In genomic region chr14:69680297-69680696, GRCh38 we compare ENCODE assay signal across 31 cellular contexts.
DNase-seq lines count a peak whose midpoint lies in the region; ATAC-seq and TF ChIP-seq lines count a peak whose summit lies in the region.
"Had no signal": no experiment of that assay in that cellular context is flagged by ENCODE, and none has a peak within 500 bp of the region (broad histone marks: within the 10 kb centered on the region; RNA-seq: fewer than 3 reads in every experiment).

No MANE protein-coding gene starts in this region.

- H3K4me3 ChIP-seq in BLaER1 (no peak overlapping the region), lower leg skin (ENCODE audit: low read depth, poor library complexity, severe bottlenecking) (no peak overlapping the region), mesenchymal stem cell (ENCODE audit: insufficient read depth in 1 of 2, low read depth in 1 of 2, low read length in 2 of 2) (no peak overlapping the region)
- H3K4me3 ChIP-seq: cardiac muscle cell, coronary artery, GM23338, hepatocyte, PC-9, prostate gland, thyroid gland had no signal

- H3K9ac ChIP-seq in BLaER1 = no peak overlapping the region
- no peak overlapping the region for H3K9ac ChIP-seq in mesenchymal stem cell (ENCODE audit: low read length)

- no peak overlapping the region for H3K14ac ChIP-seq in mesenchymal stem cell (ENCODE audit: low read length in 2 of 2)

- H2BK5ac ChIP-seq in mesenchymal stem cell (ENCODE audit: low read depth, low read length, poor library complexity, severe bottlenecking) = no peak overlapping the region

- TF ChIP-seq POLR2A in lower leg skin (IDR thresholded peaks at IDR 0.05) = no peak

- no peak overlapping the region for H4K8ac ChIP-seq in mesenchymal stem cell (ENCODE audit: low read length)

- H3K27me3 ChIP-seq in BLaER1 = no peaks in the 10 kb centered on the region
- H3K27me3 ChIP-seq in mesenchymal stem cell (ENCODE audit: control insufficient read depth in 1 of 2, insufficient read depth in 1 of 2, low read length in 2 of 2) = no peaks in the 10 kb centered on the region
- H3K27me3 ChIP-seq: cardiac muscle cell, hepatocyte, thyroid gland had no signal

- no peaks in the 10 kb centered on the region; the same call in 1 of the 2 replicates for H4K20me1 ChIP-seq in BLaER1

- H3K79me1 ChIP-seq in mesenchymal stem cell (replicated peaks; ENCODE audit: low read length, poor library complexity, severe bottlenecking) = peaks cover 47% of the 10 kb centered on the region

- H2AK5ac ChIP-seq in mesenchymal stem cell (ENCODE audit: low read length, severe bottlenecking) = no peak overlapping the region

- DNase-seq in T-helper 2 cell treated with Interferon-gamma antibody and Interleukin-4, amounts not matched to agents 5 μg/mL and 100 μg/mL, for 36 hours (ENCODE audit: low spot score) = no peak
- DNase-seq in T-helper 2 cell = no peak
- no peak for DNase-seq in activated naive CD8-positive, alpha-beta T cell treated with anti-CD3 and anti-CD28 coated beads, Interleukin-2, amount 50 U/mL, for 24 hours
- DNase-seq in lower leg skin (ENCODE audit: low spot score in 2 of 2) = no peak
- no peak for DNase-seq in activated T-helper 2 cell treated with anti-CD3 and anti-CD28 coated beads, Interferon-gamma antibody, Interleukin-2, Interleukin-4, amounts not matched to agents 10 μg/mL and 5 μg/mL and 100 μg/mL, durations not matched to agents 14 hours and 24 hours and 36 hours (ENCODE audit: low spot score)
- DNase-seq in mesenchymal stem cell = no peak
- DNase-seq: 8988T; activated CD4-positive, alpha-beta T cell treated with anti-CD3 and anti-CD28 coated beads, Interleukin-2, amount 50 U/mL, for 48 hours; activated naive CD4-positive, alpha-beta T cell; aorta; CD8-positive, alpha-beta memory T cell; DMS 273 treated with DMSO at 0.1 percent for 48 hours; effector memory CD8-positive, alpha-beta T cell; left cardiac atrium; mammary epithelial cell; NCI-H1694; NCI-H510A; PC-9; Right ventricle myocardium superior; stimulated activated naive CD8-positive, alpha-beta T cell treated with anti-CD3 and anti-CD28 coated beads, Interleukin-15, Interleukin-2, amounts not matched to agents 100 U/mL and 50 U/mL, for 24 hours; thyroid gland had no signal

- H2BK12ac ChIP-seq in mesenchymal stem cell (ENCODE audit: low read length in 2 of 2) = no peak overlapping the region

- no peak overlapping the region for H4K91ac ChIP-seq in mesenchymal stem cell (ENCODE audit: low read length)

- H3K4me1 ChIP-seq in BLaER1 (peaks cover 64% of the 10 kb centered on the region), mesenchymal stem cell (ENCODE audit: control insufficient read depth, insufficient read depth, low read depth, low read length) (peaks cover 4% of the 10 kb centered on the region)

- H3K36me3 ChIP-seq in BLaER1 = peaks cover 31% of the 10 kb centered on the region
- H3K36me3 ChIP-seq in mesenchymal stem cell (ENCODE audit: control insufficient read depth in 1 of 2, insufficient read depth in 2 of 2, low read depth in 1 of 2, low read length in 2 of 2) = no peaks in the 10 kb centered on the region
- H3K36me3 ChIP-seq: cardiac muscle cell, prostate gland, thyroid gland had no signal

- H3K4me1 Mint-ChIP-seq in T-helper 2 cell treated with Interferon-gamma antibody and Interleukin-4, amounts not matched to agents 5 μg/mL and 100 μg/mL, for 36 hours (ENCODE audit: low read depth) = peaks cover 66% of the 10 kb centered on the region
- peaks cover 77% of the 10 kb centered on the region for H3K4me1 Mint-ChIP-seq in activated naive CD8-positive, alpha-beta T cell treated with anti-CD3 and anti-CD28 coated beads, Interleukin-2, amount 50 U/mL, for 24 hours
- peaks cover 64% of the 10 kb centered on the region for H3K4me1 Mint-ChIP-seq in nephron
- H3K4me1 Mint-ChIP-seq in activated T-helper 2 cell treated with anti-CD3 and anti-CD28 coated beads, Interferon-gamma antibody, Interleukin-2, Interleukin-4, amounts not matched to agents 10 μg/mL and 5 μg/mL and 100 μg/mL, durations not matched to agents 14 hours and 24 hours and 36 hours (ENCODE audit: low read depth) = peaks cover 67% of the 10 kb centered on the region

- no peak overlapping the region for H3K23ac ChIP-seq in mesenchymal stem cell (ENCODE audit: low read length in 2 of 2)

- H2BK120ac ChIP-seq in mesenchymal stem cell (ENCODE audit: low read depth, low read length) = no peak overlapping the region

- no peak overlapping the region for H3K27ac ChIP-seq in BLaER1
- H3K27ac ChIP-seq in mesenchymal stem cell (ENCODE audit: low read length, poor library complexity, severe bottlenecking) = no peak overlapping the region
- H3K27ac ChIP-seq: cardiac muscle cell, coronary artery, hepatocyte, PC-9, prostate gland, thyroid gland had no signal

- H3K18ac ChIP-seq in mesenchymal stem cell (ENCODE audit: low read depth in 1 of 2, low read length in 2 of 2) = no peak overlapping the region

- H3K9me3 ChIP-seq in BLaER1 (peaks cover 11% of the 10 kb centered on the region; the same call in 1 of the 2 replicates), mesenchymal stem cell (ENCODE audit: control insufficient read depth, low read length) (no peaks in the 10 kb centered on the region)
- H3K9me3 ChIP-seq: prostate gland, thyroid gland had no signal

- no peak overlapping the region for H2BK15ac ChIP-seq in mesenchymal stem cell (ENCODE audit: low read depth, poor library complexity, severe bottlenecking)

- H3K36me3 Mint-ChIP-seq in T-helper 2 cell treated with Interferon-gamma antibody and Interleukin-4, amounts not matched to agents 5 μg/mL and 100 μg/mL, for 36 hours (ENCODE audit: low read depth) = peaks cover 20% of the 10 kb centered on the region
- peaks cover 14% of the 10 kb centered on the region for H3K36me3 Mint-ChIP-seq in activated naive CD8-positive, alpha-beta T cell treated with anti-CD3 and anti-CD28 coated beads, Interleukin-2, amount 50 U/mL, for 24 hours (ENCODE audit: low read depth)
- peaks cover 3% of the 10 kb centered on the region for H3K36me3 Mint-ChIP-seq in nephron (ENCODE audit: low read depth)
- peaks cover 30% of the 10 kb centered on the region for H3K36me3 Mint-ChIP-seq in activated T-helper 2 cell treated with anti-CD3 and anti-CD28 coated beads, Interferon-gamma antibody, Interleukin-2, Interleukin-4, amounts not matched to agents 10 μg/mL and 5 μg/mL and 100 μg/mL, durations not matched to agents 14 hours and 24 hours and 36 hours (ENCODE audit: low read depth)
- H3K36me3 Mint-ChIP-seq: WTC11 had no signal

- no peak for ATAC-seq in activated naive CD8-positive, alpha-beta T cell treated with anti-CD3 and anti-CD28 coated beads, Interleukin-2, amount 50 U/mL, for 24 hours
- ATAC-seq: effector memory CD8-positive, alpha-beta T cell; GM23338; HepG2; left cardiac atrium; sciatic nerve; stimulated activated naive CD8-positive, alpha-beta T cell treated with anti-CD3 and anti-CD28 coated beads, Interleukin-15, Interleukin-2, amounts not matched to agents 100 U/mL and 50 U/mL, for 24 hours; WTC11 had no signal

- H3K4me3 Mint-ChIP-seq in T-helper 2 cell treated with Interferon-gamma antibody and Interleukin-4, amounts not matched to agents 5 μg/mL and 100 μg/mL, for 36 hours = no peak overlapping the region
- H3K4me3 Mint-ChIP-seq in activated naive CD8-positive, alpha-beta T cell treated with anti-CD3 and anti-CD28 coated beads, Interleukin-2, amount 50 U/mL, for 24 hours = no peak overlapping the region
- no peak overlapping the region for H3K4me3 Mint-ChIP-seq in nephron
- H3K4me3 Mint-ChIP-seq in activated T-helper 2 cell treated with anti-CD3 and anti-CD28 coated beads, Interferon-gamma antibody, Interleukin-2, Interleukin-4, amounts not matched to agents 10 μg/mL and 5 μg/mL and 100 μg/mL, durations not matched to agents 14 hours and 24 hours and 36 hours (ENCODE audit: low read depth) = no peak overlapping the region
- H3K4me3 Mint-ChIP-seq: CD8-positive, alpha-beta memory T cell; effector memory CD8-positive, alpha-beta T cell; GM23338; WTC11 had no signal

- WGBS in lower leg skin, 2 donors = 72 to 78% methylated on average over 1 of the region's 1 CpG
- WGBS in mesenchymal stem cell = 81% methylated on average over 1 of the region's 1 CpG

- no peak overlapping the region for H3K4ac ChIP-seq in mesenchymal stem cell (ENCODE audit: low read depth in 1 of 2, low read length in 2 of 2)

- H3K27ac Mint-ChIP-seq in T-helper 2 cell treated with Interferon-gamma antibody and Interleukin-4, amounts not matched to agents 5 μg/mL and 100 μg/mL, for 36 hours = peak overlapping the region; percentile 74
- H3K27ac Mint-ChIP-seq in activated naive CD8-positive, alpha-beta T cell treated with anti-CD3 and anti-CD28 coated beads, Interleukin-2, amount 50 U/mL, for 24 hours = peak overlapping the region; percentile 7
- H3K27ac Mint-ChIP-seq in nephron = peak overlapping the region in 2 of 3 experiments; percentile 42 to 43
- H3K27ac Mint-ChIP-seq in activated T-helper 2 cell treated with anti-CD3 and anti-CD28 coated beads, Interferon-gamma antibody, Interleukin-2, Interleukin-4, amounts not matched to agents 10 μg/mL and 5 μg/mL and 100 μg/mL, durations not matched to agents 14 hours and 24 hours and 36 hours = no peak overlapping the region
- H3K27ac Mint-ChIP-seq: GM23338, WTC11 had no signal

- no peaks in the 10 kb centered on the region for H3K27me3 Mint-ChIP-seq in T-helper 2 cell treated with Interferon-gamma antibody and Interleukin-4, amounts not matched to agents 5 μg/mL and 100 μg/mL, for 36 hours (ENCODE audit: low read depth)
- no peaks in the 10 kb centered on the region for H3K27me3 Mint-ChIP-seq in activated naive CD8-positive, alpha-beta T cell treated with anti-CD3 and anti-CD28 coated beads, Interleukin-2, amount 50 U/mL, for 24 hours
- peaks cover 3% of the 10 kb centered on the region for H3K27me3 Mint-ChIP-seq in nephron (ENCODE audit: low read depth)
- no peaks in the 10 kb centered on the region for H3K27me3 Mint-ChIP-seq in activated T-helper 2 cell treated with anti-CD3 and anti-CD28 coated beads, Interferon-gamma antibody, Interleukin-2, Interleukin-4, amounts not matched to agents 10 μg/mL and 5 μg/mL and 100 μg/mL, durations not matched to agents 14 hours and 24 hours and 36 hours (ENCODE audit: low read depth)
- H3K27me3 Mint-ChIP-seq: CD8-positive, alpha-beta memory T cell; effector memory CD8-positive, alpha-beta T cell had no signal

- no peak overlapping the region for H2AFZ ChIP-seq in mesenchymal stem cell (ENCODE audit: low read depth, low read length)
- H2AFZ ChIP-seq: GM23338, hepatocyte, PC-9 had no signal

- no peaks in the 10 kb centered on the region for H3K9me3 Mint-ChIP-seq in T-helper 2 cell treated with Interferon-gamma antibody and Interleukin-4, amounts not matched to agents 5 μg/mL and 100 μg/mL, for 36 hours
- H3K9me3 Mint-ChIP-seq in activated naive CD8-positive, alpha-beta T cell treated with anti-CD3 and anti-CD28 coated beads, Interleukin-2, amount 50 U/mL, for 24 hours = no peaks in the 10 kb centered on the region
- no peaks in the 10 kb centered on the region for H3K9me3 Mint-ChIP-seq in nephron
- no peaks in the 10 kb centered on the region for H3K9me3 Mint-ChIP-seq in activated T-helper 2 cell treated with anti-CD3 and anti-CD28 coated beads, Interferon-gamma antibody, Interleukin-2, Interleukin-4, amounts not matched to agents 10 μg/mL and 5 μg/mL and 100 μg/mL, durations not matched to agents 14 hours and 24 hours and 36 hours
- H3K9me3 Mint-ChIP-seq: CD8-positive, alpha-beta memory T cell; effector memory CD8-positive, alpha-beta T cell; GM23338 had no signal

- H3K4me2 ChIP-seq in BLaER1 (peak overlapping the region; percentile 23; the same call in 1 of the 2 replicates), mesenchymal stem cell (ENCODE audit: low read length, poor library complexity, severe bottlenecking) (no peak overlapping the region)
- H3K4me2 ChIP-seq: GM23338, hepatocyte, PC-9 had no signal

- TF ChIP-seq CTCF in nephron (IDR thresholded peaks at IDR 0.05; ENCODE audit: unreplicated experiment in 3 of 3) (no peak), lower leg skin (IDR thresholded peaks at IDR 0.05) (no peak)

- intact Hi-C loops in lower leg skin (cut with DNase I; ENCODE audit: low total_unique reads) = no loop called here
- intact Hi-C loops in activated T-helper 2 cell treated with anti-CD3 and anti-CD28 coated beads, Interferon-gamma antibody, Interleukin-2, Interleukin-4, amounts not matched to agents 10 μg/mL and 5 μg/mL and 100 μg/mL, durations not matched to agents 14 hours and 24 hours and 36 hours (cut with micrococcal nuclease) = no loop called here
